ENCODE assay signal across 17 cellular contexts in genomic region chr1:30600706-30601105, GRCh38.
"Had no signal": no experiment of that assay in that cellular context is flagged by ENCODE, and none has a peak within 500 bp of the region (broad histone marks: within the 10 kb centered on the region; RNA-seq: fewer than 3 reads in every experiment).

No MANE protein-coding gene starts in this region.

- H3K4me1 Mint-ChIP-seq: activated B cell treated with CpG ODN at 0.5 μM for 24 hours; activated naive CD8-positive, alpha-beta T cell treated with anti-CD3 and anti-CD28 coated beads, Interleukin-2, amount 10 ng/mL, durations not matched to agents 7 days and 5 days; nephron had no signal

- ATAC-seq: psoas muscle; right lobe of liver; stimulated activated naive CD8-positive, alpha-beta T cell treated with anti-CD3 and anti-CD28 coated beads, Interleukin-15, Interleukin-2, amounts not matched to agents 100 U/mL and 50 U/mL, for 24 hours had no signal

- FAIRE-seq: endometrium had no signal

- H3K27me3 ChIP-seq: brain microvascular endothelial cell, right lobe of liver had no signal

- H3K4me3 ChIP-seq: psoas muscle, right lobe of liver, smooth muscle cell, transverse colon had no signal

- H3K9me3 ChIP-seq: psoas muscle, right lobe of liver, transverse colon had no signal

- H3K36me3 ChIP-seq: brain microvascular endothelial cell, right lobe of liver, transverse colon had no signal

- H3K4me3 Mint-ChIP-seq: activated B cell treated with CpG ODN at 0.5 μM for 24 hours; activated naive CD8-positive, alpha-beta T cell treated with anti-CD3 and anti-CD28 coated beads, Interleukin-2, amount 10 ng/mL, durations not matched to agents 7 days and 5 days; nephron had no signal

- H3K4me2 ChIP-seq: smooth muscle cell had no signal

- H3K27ac ChIP-seq: brain microvascular endothelial cell, psoas muscle, right lobe of liver, transverse colon had no signal

- H3K9me3 Mint-ChIP-seq: activated naive CD8-positive, alpha-beta T cell treated with anti-CD3 and anti-CD28 coated beads, Interleukin-2, amount 10 ng/mL, durations not matched to agents 7 days and 5 days; nephron had no signal

- DNase-seq: activated B cell treated with CpG ODN at 0.5 μM for 24 hours; activated CD4-positive, alpha-beta T cell treated with anti-CD3 and anti-CD28 coated beads for 48 hours; activated CD8-positive, alpha-beta memory T cell treated with anti-CD3 and anti-CD28 coated beads for 24 hours; activated gamma-delta T cell treated with Interleukin-2 at 50 U/mL for 16 hours; activated naive CD8-positive, alpha-beta T cell treated with anti-CD3 and anti-CD28 coated beads, Interleukin-2, amount 10 ng/mL, durations not matched to agents 7 days and 5 days; anterior cingulate cortex; brain microvascular endothelial cell; psoas muscle; right lobe of liver; stimulated activated CD4-positive, alpha-beta T cell treated with anti-CD3 and anti-CD28 coated beads, Interleukin-4, amount 100 ng/mL, for 4 hours; stimulated activated CD8-positive, alpha-beta memory T cell treated with anti-CD3 and anti-CD28 coated beads, Interleukin-4, amount 100 ng/mL, for 48 hours; stimulated activated naive CD8-positive, alpha-beta T cell treated with anti-CD3 and anti-CD28 coated beads, Interleukin-15, Interleukin-2, amounts not matched to agents 100 U/mL and 50 U/mL, for 24 hours; T-helper 2 cell; transverse colon had no signal

- H3K4me1 ChIP-seq: psoas muscle, right lobe of liver, transverse colon had no signal

- H3K36me3 Mint-ChIP-seq: activated naive CD8-positive, alpha-beta T cell treated with anti-CD3 and anti-CD28 coated beads, Interleukin-2, amount 10 ng/mL, durations not matched to agents 7 days and 5 days had no signal

- H3K27ac Mint-ChIP-seq: activated B cell treated with CpG ODN at 0.5 μM for 24 hours; activated naive CD8-positive, alpha-beta T cell treated with anti-CD3 and anti-CD28 coated beads, Interleukin-2, amount 10 ng/mL, durations not matched to agents 7 days and 5 days; nephron had no signal
